8 cellular contexts compared by ENCODE assay signal in genomic region chr19:21141787-21142464, GRCh38. TPM values are rescaled to one million over a fixed set of nuclear protein-coding genes. Genes with fewer than 3 reads are reported as not detected.
A peak's percentile ranks its signal among the peaks of the same experiment; 100 is the strongest.
DNase-seq lines count a peak whose midpoint lies in the region; ATAC-seq, FAIRE-seq and TF ChIP-seq lines count a peak whose summit lies in the region.

ZNF431 (plus strand) TSS chr19:21142040; CDS start chr19:21142184, 144 bp downstream.

- H3K36me3 ChIP-seq in IMR-90 (ENCODE audit: control insufficient read depth, insufficient read depth, low read length) (peaks cover 13% of the 10 kb centered on the region), endothelial cell of umbilical vein (ENCODE audit: control insufficient read depth in 2 of 2, extremely low read depth in 1 of 2, insufficient read depth in 2 of 2, low read length in 2 of 2) (peaks cover 0 to 2% of the 10 kb centered on the region in 2 experiments)

- TF ChIP-seq POLR2A in IMR-90 (IDR thresholded peaks at IDR 0.05; ENCODE audit: low read depth, low read length) (peak; percentile 88), endothelial cell of umbilical vein (IDR thresholded peaks at IDR 0.05; ENCODE audit: low read depth, low read length) (peak; percentile 79)

- in situ Hi-C loops in IMR-90 (cut with MboI; ENCODE audit: low sequenced_read_pairs): no loop called here

- peak within 1 kb of the TSS; percentile 96 for H3K14ac ChIP-seq in IMR-90 (replicated peaks; ENCODE audit: low read depth, low read length)

- CTCF ChIA-PET in IMR-90 (lab: Yijun Ruan, JAX) (no interaction called here), endothelial cell of umbilical vein (lab: Charles Lee) (interaction anchor here (1.1 to 1.2 kb wide), 2 partner anchors 8 to 60 kb away, joined by 3 to 4 read pairs; partner anchors contain the start of gene ZNF714)

- peak within 1 kb of the TSS; percentile 71 for H2BK5ac ChIP-seq in IMR-90 (ENCODE audit: low read depth, low read length, poor library complexity, severe bottlenecking)

- no peak within 1 kb of the TSS for H2BK20ac ChIP-seq in IMR-90 (ENCODE audit: low read depth, low read length)

- 0% methylated on average over 6 of the region's 30 CpGs; no CpG with 5 or more reads in 1 of the 2 experiments for WGBS in IMR-90 (ENCODE audit: extremely low coverage in 2 of 2, insufficient read length in 1 of 2), 2 experiments

- no peaks in the 10 kb centered on the region; the same call in 1 of the 2 replicates for H4K20me1 ChIP-seq in IMR-90 (ENCODE audit: insufficient read depth, low read length)
- H4K20me1 ChIP-seq in endothelial cell of umbilical vein (replicated peaks; ENCODE audit: control insufficient read depth, extremely low read depth, insufficient read depth, low read length): no peaks in the 10 kb centered on the region

- ATAC-seq in GM21528 (IDR thresholded peaks at IDR 0.05; ENCODE audit: low FRiP score, unreplicated experiment) (peak; percentile 96), IMR-90 (ENCODE audit: low read depth) (peak; percentile 99)

- DNase-seq in DMS 273 treated with DMSO at 0.1 percent for 48 hours (lab: John Stamatoyannopoulos, UW): peak; percentile 95
- peak; percentile 93 for DNase-seq in IMR-90
- DNase-seq in OCI-M1 (lab: John Stamatoyannopoulos, UW): peak; percentile 99
- DNase-seq in activated T-cell treated with anti-CD3 and anti-CD28 coated beads for 1 hour (ENCODE audit: low read depth): peak; percentile 80
- peak; percentile 95 for DNase-seq in endothelial cell of umbilical vein (ENCODE audit: low read depth, low spot score)
- DNase-seq in midbrain (lab: John Stamatoyannopoulos, UW): peak; percentile 97
- DNase-seq in stimulated activated CD8-positive, alpha-beta memory T cell treated with anti-CD3 and anti-CD28 coated beads, Interleukin-15, amount 100 ng/mL, for 48 hours (ENCODE audit: low read depth in 2 of 2): peak; percentile 78 to 86

- peaks cover 9 to 13% of the 10 kb centered on the region in 2 experiments; a peak in 3 of 4 replicates for H3K79me1 ChIP-seq in IMR-90 (ENCODE audit: low read depth in 1 of 2, low read length in 2 of 2)

- no peak within 1 kb of the TSS for H2BK120ac ChIP-seq in IMR-90 (ENCODE audit: low read depth, low read length)

- intact Hi-C loops in IMR-90 (cut with micrococcal nuclease) (loop anchor here (10.0 kb wide), 1 partner anchor 117 kb away; the partner anchor contains the start of gene ZNF430), endothelial cell of umbilical vein (cut with micrococcal nuclease) (loop anchor here (1.0 to 10.0 kb wide), 5 partner anchors 121 to 625 kb away; partner anchors contain the start of genes ZNF100, ZNF430, ZNF493 and ZNF708)

- no peaks in the 10 kb centered on the region for H3K27me3 ChIP-seq in IMR-90 (ENCODE audit: control insufficient read depth, insufficient read depth, low read length)
- no peaks in the 10 kb centered on the region for H3K27me3 ChIP-seq in endothelial cell of umbilical vein (ENCODE audit: control insufficient read depth in 2 of 2, insufficient read depth in 2 of 2, low read length in 2 of 2)

- TF ChIP-seq RAD21 in IMR-90 (IDR thresholded peaks at IDR 0.05; ENCODE audit: low read length): no peak

- peak; percentile 100 for FAIRE-seq in endothelial cell of umbilical vein (lab: Jason Lieb, UNC)

- dilution Hi-C loops in IMR-90 (cut with HindIII; ENCODE audit: low sequenced_read_pairs, unreplicated experiment) (no loop called here), endothelial cell of umbilical vein (cut with MboI; ENCODE audit: extremely low pct_ligation_motif_present, low sequenced_read_pairs) (no loop called here)

- H3K27ac ChIP-seq in IMR-90 (ENCODE audit: insufficient read depth, low read length): peak within 1 kb of the TSS; percentile 86
- peak within 1 kb of the TSS; percentile 58 for H3K27ac ChIP-seq in endothelial cell of umbilical vein (ENCODE audit: insufficient read depth, low read depth, low read length)

- peak within 1 kb of the TSS; percentile 52; the same call in 1 of the 2 replicates for H3K23ac ChIP-seq in IMR-90 (ENCODE audit: low read depth, low read length)

- peak within 1 kb of the TSS; percentile 71 for H3K56ac ChIP-seq in IMR-90 (ENCODE audit: extremely low read depth, insufficient read depth, low read length)

- peak within 1 kb of the TSS; percentile 62; the same call in 1 of the 2 replicates for H4K91ac ChIP-seq in IMR-90 (ENCODE audit: insufficient read depth, low read depth, low read length)

- no peaks in the 10 kb centered on the region for H3K9me3 ChIP-seq in IMR-90 (ENCODE audit: control insufficient read depth, insufficient read depth, low read length)
- H3K9me3 ChIP-seq in endothelial cell of umbilical vein (replicated peaks; ENCODE audit: control insufficient read depth, insufficient read depth, low read length): no peaks in the 10 kb centered on the region

- peak within 1 kb of the TSS; percentile 53 to 88 for H4K8ac ChIP-seq in IMR-90 (ENCODE audit: low read depth in 2 of 2, low read length in 2 of 2)

- BruUV-seq in IMR-90 (replicated peaks; lab: Mats Ljungman, UMichigan) (TSS peak; percentile 65), endothelial cell of umbilical vein (replicated peaks; lab: Mats Ljungman, UMichigan) (TSS peak; percentile 70)

- POLR2A ChIA-PET in IMR-90 (lab: Charles Lee; ENCODE audit: unreplicated experiment): interaction anchor here (1.1 kb wide), 1 partner anchor 15 kb away, joined by 4 read pairs; no protein-coding TSS in a partner anchor
- POLR2A ChIA-PET in endothelial cell of umbilical vein (lab: Charles Lee): interaction anchor here (0.7 to 1.1 kb wide), 4 partner anchors 625 to 1183 kb away, joined by 3 to 4 read pairs (median 4); partner anchors contain the start of genes ZNF100 and ZNF486

- H2AFZ ChIP-seq in IMR-90 (replicated peaks; ENCODE audit: low read length, poor library complexity) (peak within 1 kb of the TSS; percentile 98), endothelial cell of umbilical vein (ENCODE audit: low read depth, low read length) (peak within 1 kb of the TSS; percentile 77)

- H3K4me1 ChIP-seq in IMR-90 (ENCODE audit: control insufficient read depth, insufficient read depth, low read length) (no peaks in the 10 kb centered on the region), endothelial cell of umbilical vein (ENCODE audit: control insufficient read depth, extremely low read depth, insufficient read depth, low read length) (peaks cover 5% of the 10 kb centered on the region)

- peak within 1 kb of the TSS; percentile 82; the same call in 1 of the 2 replicates for H4K5ac ChIP-seq in IMR-90 (ENCODE audit: low read depth, low read length)

- H2AK9ac ChIP-seq in IMR-90 (replicated peaks; ENCODE audit: low read depth, low read length, poor library complexity): peak within 1 kb of the TSS; percentile 91

- no peak within 1 kb of the TSS for H2BK15ac ChIP-seq in IMR-90 (ENCODE audit: low read depth, low read length)

- no peak within 1 kb of the TSS; the same call in 1 of the 2 replicates for H3K18ac ChIP-seq in IMR-90 (ENCODE audit: low read depth, low read length)

- H2AK5ac ChIP-seq in IMR-90 (ENCODE audit: low read depth, low read length): peak within 1 kb of the TSS; percentile 48

- H3K4me2 ChIP-seq in IMR-90 (ENCODE audit: low read depth, low read length) (peak within 1 kb of the TSS; percentile 79), endothelial cell of umbilical vein (ENCODE audit: insufficient read depth, low read length) (peak within 1 kb of the TSS; percentile 94)

- H3K79me2 ChIP-seq in endothelial cell of umbilical vein (ENCODE audit: control insufficient read depth, insufficient read depth, low read length): peaks cover 13% of the 10 kb centered on the region

- H3K9ac ChIP-seq in IMR-90 (ENCODE audit: low read depth, low read length): peak within 1 kb of the TSS; percentile 92
- peak within 1 kb of the TSS; percentile 89 for H3K9ac ChIP-seq in endothelial cell of umbilical vein (replicated peaks; ENCODE audit: extremely low read depth, insufficient read depth, low read length)

- no peak for TF ChIP-seq CTCF in IMR-90 (conservative IDR thresholded peaks at IDR 0.05; ENCODE audit: low read depth, low read length)
- TF ChIP-seq CTCF in endothelial cell of umbilical vein (IDR thresholded peaks at IDR 0.05; ENCODE audit: extremely low read depth in 1 of 2, insufficient read depth in 1 of 2, low read depth in 1 of 2, low read length in 2 of 2): no peak

- H3K4me3 ChIP-seq in IMR-90 (ENCODE audit: insufficient read depth, low read depth, low read length) (peak within 1 kb of the TSS; percentile 94), endothelial cell of umbilical vein (replicated peaks in 1 of 3; ENCODE audit: insufficient read depth in 1 of 3, low read depth in 1 of 3, low read length in 3 of 3) (peak within 1 kb of the TSS; percentile 60 to 87 (median 64))

- H3K9me1 ChIP-seq in IMR-90 (ENCODE audit: insufficient read depth, low read length) (no peaks in the 10 kb centered on the region), endothelial cell of umbilical vein (replicated peaks; ENCODE audit: control insufficient read depth, extremely low read depth, insufficient read depth, low read length) (no peaks in the 10 kb centered on the region)

- H3K4ac ChIP-seq in IMR-90 (ENCODE audit: low read depth, low read length): peak within 1 kb of the TSS; percentile 91

TF ChIP-seq in IMR-90, 13 proteins besides CTCF, POLR2A, EP300 and RAD21 (continues in another document):
- TF ChIP-seq MXI1 (IDR thresholded peaks at IDR 0.05; ENCODE audit: borderline replicate concordance, low read depth, low read length) (peak; percentile 68; the same call in 1 of the 2 replicates), MAZ (IDR thresholded peaks at IDR 0.05; ENCODE audit: borderline replicate concordance, low read depth, low read length) (peak; percentile 45; the same call in 1 of the 2 replicates)

TF ChIP-seq in endothelial cell of umbilical vein, 7 proteins besides CTCF, POLR2A, EP300 and RAD21:
- TF ChIP-seq, protein P1, sequence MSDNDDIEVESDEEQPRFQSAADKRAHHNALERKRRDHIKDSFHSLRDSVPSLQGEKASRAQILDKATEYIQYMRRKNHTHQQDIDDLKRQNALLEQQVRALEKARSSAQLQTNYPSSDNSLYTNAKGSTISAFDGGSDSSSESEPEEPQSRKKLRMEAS (IDR thresholded peaks at IDR 0.05; ENCODE audit: insufficient read depth, insufficient read length): no peak
- TF ChIP-seq POLR2AphosphoS5 (IDR thresholded peaks at IDR 0.05; ENCODE audit: insufficient read depth, low read depth, low read length): peak; percentile 87

RNA-seq across cellular contexts. Expression of gene ZNF431, which starts in this region (rescaled TPM):
- total RNA-seq in IMR-90 (2012; rRNA removed) (4.5 and 6.1 TPM in 2 replicates), endothelial cell of umbilical vein (10.7 and 12.0 TPM in 2 replicates)
- polyA plus RNA-seq in IMR-90 (2012; rRNA removed) (4.0 and 4.3 TPM in 2 replicates), endothelial cell of umbilical vein (1.8 and 3.5 TPM in 2 replicates)
- 0.16 and 0.92 TPM in 2 replicates for polyA plus RNA-seq in IMR-90 (2012; cell fraction: cytosol; rRNA removed)
- polyA plus RNA-seq in IMR-90 (2012; cell fraction: nucleus; rRNA removed; ENCODE audit: low replicate concordance): 2.1 and 9.4 TPM in 2 replicates
- polyA plus RNA-seq in endothelial cell of umbilical vein (2011; cell fraction: cytosol; rRNA removed): 2.7 and 4.3 TPM in 2 replicates
- polyA plus RNA-seq in endothelial cell of umbilical vein (2011; cell fraction: nucleus; rRNA removed): 14.1 and 14.9 TPM in 2 replicates
- polyA plus RNA-seq in endothelial cell of umbilical vein (2012): 6.7 and 7.1 TPM in 2 replicates
- polyA minus RNA-seq in endothelial cell of umbilical vein: 13.2 and 14.1 TPM in 2 replicates
- polyA minus RNA-seq in endothelial cell of umbilical vein (2011; cell fraction: cytosol; rRNA and poly(A)+ RNA removed): 10.0 TPM
- 18.3 and 18.6 TPM in 2 replicates for polyA minus RNA-seq in endothelial cell of umbilical vein (2011; cell fraction: nucleus; rRNA and poly(A)+ RNA removed)

Comparison
In these comparisons a context has a peak if more than half of its experiments do, and no peak if none do; other contexts are left out.
1. Peak in every context shown above with its lines: DNase-seq, ATAC-seq, H3K4me3 ChIP-seq and H3K27ac ChIP-seq.